ENCODE assay signal across 13 cellular contexts in genomic region chr7:6226194-6226799, GRCh38. TPM values are rescaled to one million over a fixed set of nuclear protein-coding genes. Genes with fewer than 3 reads are reported as not detected.
A peak's percentile ranks its signal among the peaks of the same experiment; 100 is the strongest.
DNase-seq lines count a peak whose midpoint lies in the region; ATAC-seq and TF ChIP-seq lines count a peak whose summit lies in the region.
"Had no signal": no experiment of that assay in that cellular context is flagged by ENCODE, and none has a peak within 500 bp of the region (broad histone marks: within the 10 kb centered on the region; RNA-seq: fewer than 3 reads in every experiment).

No MANE protein-coding gene starts in this region.

- peaks cover 27% of the 10 kb centered on the region for H3K4me1 ChIP-seq in hepatocyte (ENCODE audit: insufficient read depth)
- peaks cover 11 to 45% of the 10 kb centered on the region in 2 donors for H3K4me1 ChIP-seq in thyroid gland
- H3K4me1 ChIP-seq: breast epithelium had no signal

- CTCF ChIA-PET in WTC11 (lab: Charles Lee): interaction anchor here (1.3 kb wide), 1 partner anchor 66 kb away, joined by 3 read pairs; no protein-coding TSS in a partner anchor

- H3K9me3 ChIP-seq in hepatocyte (ENCODE audit: low read depth): no peaks in the 10 kb centered on the region
- no peaks in the 10 kb centered on the region for H3K9me3 ChIP-seq in thyroid gland
- H3K9me3 ChIP-seq: breast epithelium had no signal

- no peaks in the 10 kb centered on the region; the same call in 1 of the 2 replicates for H3K27me3 Mint-ChIP-seq in WTC11 (ENCODE audit: low read depth)

- H3K27ac ChIP-seq in hepatocyte: peak overlapping the region; percentile 86
- H3K27ac ChIP-seq in thyroid gland: peak overlapping the region in 2 of 3 donors; percentile 4 to 22

- peaks cover 58% of the 10 kb centered on the region for H3K79me2 ChIP-seq in hepatocyte

- TF ChIP-seq POLR2A in thyroid gland (IDR thresholded peaks at IDR 0.05): no peak

- H3K36me3 ChIP-seq in hepatocyte (replicated peaks; ENCODE audit: insufficient read depth, low read depth) (no peaks in the 10 kb centered on the region), thyroid gland (no peaks in the 10 kb centered on the region)
- H3K36me3 ChIP-seq: breast epithelium had no signal

- H3K4me3 ChIP-seq in hepatocyte (no peak overlapping the region), thyroid gland (replicated peaks in 1 of 3) (no peak overlapping the region)
- H3K4me3 ChIP-seq: breast epithelium had no signal

- 0 out of 2 replicates have a peak overlapping the region, but pooled peaks have one; percentile 60 for H3K27ac Mint-ChIP-seq in WTC11

- H3K27me3 ChIP-seq in hepatocyte: no peaks in the 10 kb centered on the region
- H3K27me3 ChIP-seq in thyroid gland: no peaks in the 10 kb centered on the region
- H3K27me3 ChIP-seq: breast epithelium had no signal

- peaks cover 18% of the 10 kb centered on the region for H3K36me3 Mint-ChIP-seq in WTC11

- H2AFZ ChIP-seq in hepatocyte: no peak overlapping the region

- ATAC-seq in WTC11 (no peak), GM21723 (IDR thresholded peaks at IDR 0.05; ENCODE audit: unreplicated experiment) (no peak)

- POLR2A ChIA-PET in WTC11 (lab: Charles Lee): no interaction called here

- DNase-seq in GM04503 (ENCODE audit: low read depth) (peak; percentile 69), WTC11 (ENCODE audit: low spot score) (no peak), hepatocyte (ENCODE audit: low spot score) (no peak), thyroid gland (no peak), UCSD-AML1 (lab: John Stamatoyannopoulos, UW; ENCODE audit: unreplicated experiment) (no peak), NCI-H1930 (lab: John Stamatoyannopoulos, UW) (no peak), T-helper 9 cell (no peak)
- DNase-seq: DMS79; NCI-H510A treated with DMSO at 0.1 percent for 48 hours; stimulated activated CD4-positive, alpha-beta T cell treated with anti-CD3 and anti-CD28 coated beads, Interleukin-2, amount 100 ng/mL, for 48 hours had no signal

- H3K4me3 Mint-ChIP-seq in WTC11: no peak overlapping the region
- H3K4me3 Mint-ChIP-seq: neural crest cell had no signal

- intact Hi-C loops in thyroid gland (cut with DNase I): no loop called here

- peaks cover 25% of the 10 kb centered on the region for H3K9me3 Mint-ChIP-seq in WTC11

- H3K4me2 ChIP-seq in hepatocyte: peak overlapping the region; percentile 36

- WGBS in hepatocyte (ENCODE audit: low lambda C conversion rate, missing lambda C conversion rate): 36% methylated on average over 3 of the region's 3 CpGs
- WGBS in thyroid gland, 2 donors: 55 to 57% methylated on average over 3 of the region's 3 CpGs

- no peaks in the 10 kb centered on the region for H4K20me1 ChIP-seq in hepatocyte (ENCODE audit: insufficient read depth, poor library complexity, severe bottlenecking)

- TF ChIP-seq CTCF in WTC11 (IDR thresholded peaks at IDR 0.05) (no peak), hepatocyte (IDR thresholded peaks at IDR 0.05; ENCODE audit: poor library complexity) (no peak), thyroid gland (IDR thresholded peaks at IDR 0.05) (no peak)

- H3K4me1 Mint-ChIP-seq in WTC11: peaks cover 24% of the 10 kb centered on the region

- H3K9me2 ChIP-seq in hepatocyte (replicated peaks; ENCODE audit: insufficient read depth): no peaks in the 10 kb centered on the region

TF ChIP-seq in WTC11, 78 proteins besides CTCF, POLR2A, EP300 and RAD21:
- TF ChIP-seq GABPB1 (CRISPR knock-in tag; IDR thresholded peaks at IDR 0.05) (no peak), NFYB (CRISPR knock-in tag; conservative IDR thresholded peaks at IDR 0.05; ENCODE audit: low read depth) (no peak), CBFB (CRISPR knock-in tag; IDR thresholded peaks at IDR 0.05; ENCODE audit: low read depth) (no peak)

RNA-seq across cellular contexts. Expression of gene CYTH3, which starts 46.1 kb away (rescaled TPM):
- total RNA-seq in WTC11 (2021) (11.8 to 13.2 TPM (median 12.5 TPM) in 3 replicates), hepatocyte (15.7 and 20.8 TPM in 2 replicates), thyroid gland (10 to 100 TPM; 41.0 to 75.5 (median 56.7) TPM)
- polyA plus RNA-seq in hepatocyte: 11.9 and 13.2 TPM in 2 replicates
